ENCODE assay signal across 28 cellular contexts in genomic region chrX:110532527-110532926, GRCh38.
"Had no signal": no experiment of that assay in that cellular context is flagged by ENCODE, and none has a peak within 500 bp of the region (broad histone marks: within the 10 kb centered on the region; RNA-seq: fewer than 3 reads in every experiment).

No MANE protein-coding gene starts in this region.

- H3K4me1 ChIP-seq: body of pancreas, colonic mucosa, esophagus squamous epithelium, gastroesophageal sphincter had no signal

- H3K4me3 ChIP-seq: body of pancreas, colonic mucosa, esophagus squamous epithelium, gastroesophageal sphincter had no signal

- H3K9me3 ChIP-seq: body of pancreas, colonic mucosa, esophagus squamous epithelium, gastroesophageal sphincter had no signal

- ATAC-seq: activated CD4-positive, CD25-positive, alpha-beta regulatory T cell treated with anti-CD3 and anti-CD28 coated beads, Interleukin-2, amount 50 U/mL, for 24 hours; activated CD8-positive, alpha-beta T cell treated with anti-CD3 and anti-CD28 coated beads for 36 hours; activated T-cell treated with anti-CD3 and anti-CD28 coated beads, Interleukin-2, amount 50 U/mL, for 4 hours; activated T-helper 17 cell treated with anti-CD3 and anti-CD28 coated beads, Interleukin-2, amount 50 U/mL, for 72 hours; body of pancreas; T-helper 17 cell had no signal

- H3K27ac ChIP-seq: body of pancreas, colonic mucosa, epithelial cell of prostate, esophagus squamous epithelium, gastroesophageal sphincter, WERI-Rb-1 had no signal

- H3K27me3 ChIP-seq: body of pancreas, colonic mucosa, esophagus squamous epithelium, gastroesophageal sphincter had no signal

- H3K36me3 ChIP-seq: colonic mucosa, esophagus squamous epithelium, gastroesophageal sphincter, WERI-Rb-1 had no signal

- DNase-seq: activated B cell treated with CpG ODN at 0.5 μM for 24 hours; activated CD4-positive, alpha-beta T cell treated with anti-CD3 and anti-CD28 coated beads for 48 hours; activated CD4-positive, alpha-beta T cell treated with anti-CD3 and anti-CD28 coated beads, Interleukin-2, amount 50 U/mL, for 1 hour; activated CD4-positive, alpha-beta T cell treated with anti-CD3 and anti-CD28 coated beads, Interleukin-2, amount 50 U/mL, for 48 hours; activated CD8-positive, alpha-beta memory T cell treated with anti-CD3 and anti-CD28 coated beads for 24 hours; activated CD8-positive, alpha-beta T cell treated with anti-CD3 and anti-CD28 coated beads for 36 hours; activated effector memory CD4-positive, alpha-beta T cell treated with Interleukin-2 at 50 U/mL for 16 hours; activated gamma-delta T cell treated with Interleukin-2 at 50 U/mL for 16 hours; activated naive CD4-positive, alpha-beta T cell treated with anti-CD3 and anti-CD28 coated beads, Interleukin-2, amount 50 U/mL, for 16 hours; activated naive CD4-positive, alpha-beta T cell treated with Interleukin-2 at 50 U/mL for 16 hours; activated T-cell treated with anti-CD3 and anti-CD28 coated beads, Interleukin-2, amount 50 U/mL, for 4 hours; amniotic stem cell; anterior cingulate cortex; body of pancreas; central memory CD4-positive, alpha-beta T cell; cerebellar nuclear complex; colonic mucosa; effector CD8-positive, alpha-beta T cell; esophagus squamous epithelium; foreskin melanocyte; T-helper 1 cell; T-helper 17 cell; T1000; WERI-Rb-1 had no signal
